30 cellular contexts compared by ENCODE assay signal in the genomic region with DNA sequence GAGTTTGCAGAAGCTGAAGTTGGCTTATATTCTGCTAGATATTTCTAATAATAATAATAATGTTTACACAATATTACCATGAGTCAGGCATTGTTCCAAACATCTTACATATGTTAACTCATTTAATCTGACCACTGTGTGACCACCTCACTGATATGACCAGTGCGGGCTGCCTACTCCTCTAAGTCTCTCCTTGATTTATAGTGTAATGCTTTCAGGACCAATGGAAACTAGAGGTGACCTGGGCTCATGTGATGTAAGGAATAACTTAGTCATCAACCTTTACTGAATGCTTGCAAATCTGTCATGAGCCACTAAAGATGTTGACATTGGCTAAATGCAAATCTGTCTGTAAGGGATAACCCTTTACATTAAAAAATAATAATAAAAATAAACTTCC. TPM values are rescaled to one million over a fixed set of nuclear protein-coding genes. Genes with fewer than 3 reads are reported as not detected.
"Had no signal": no experiment of that assay in that cellular context is flagged by ENCODE, and none has a peak within 500 bp of the region (broad histone marks: within the 10 kb centered on the region; RNA-seq: fewer than 3 reads in every experiment).

No MANE protein-coding gene starts in this region.

- FAIRE-seq: astrocyte had no signal

- H3K36me3 ChIP-seq: SJSA1 had no signal

- H3K27ac ChIP-seq: body of pancreas, KMS-11, SJSA1 had no signal

- ATAC-seq: activated CD4-positive, alpha-beta T cell treated with anti-CD3 and anti-CD28 coated beads for 36 hours; activated CD4-positive, CD25-positive, alpha-beta regulatory T cell treated with anti-CD3 and anti-CD28 coated beads, Interleukin-2, amount 50 U/mL, for 24 hours; activated CD8-positive, alpha-beta T cell treated with anti-CD3 and anti-CD28 coated beads, Interleukin-2, amount 10 ng/mL, durations not matched to agents 7 days and 5 days; body of pancreas; WTC11 had no signal

- H3K4me3 ChIP-seq: body of pancreas, SJSA1 had no signal

- H3K27me3 ChIP-seq: body of pancreas, SJSA1 had no signal

- H3K4me2 ChIP-seq: KMS-11, SK-N-SH had no signal

- H3K9ac ChIP-seq: KMS-11, SK-N-SH had no signal

- H3K9me3 ChIP-seq: body of pancreas, SJSA1, SK-N-SH had no signal

- DNase-seq: activated CD4-positive, alpha-beta T cell treated with anti-CD3 and anti-CD28 coated beads for 36 hours; activated CD4-positive, alpha-beta T cell treated with anti-CD3 and anti-CD28 coated beads, Interleukin-2, amount 10 ng/mL, durations not matched to agents 7 days and 5 days; activated CD4-positive, alpha-beta T cell treated with anti-CD3 and anti-CD28 coated beads, Interleukin-2, amount 50 U/mL, for 48 hours; activated CD8-positive, alpha-beta T cell treated with anti-CD3 and anti-CD28 coated beads, Interleukin-2, amount 10 ng/mL, durations not matched to agents 7 days and 5 days; activated gamma-delta T cell; activated naive CD4-positive, alpha-beta T cell treated with Interleukin-2 at 50 U/mL for 16 hours; activated naive CD8-positive, alpha-beta T cell treated with anti-CD3 and anti-CD28 coated beads, Interleukin-2, amount 10 ng/mL, durations not matched to agents 7 days and 5 days; activated T-cell treated with anti-CD3 and anti-CD28 coated beads, Interleukin-2, amount 50 U/mL, for 24 hours; body of pancreas; central memory CD4-positive, alpha-beta T cell; NCI-H1048; NCI-H1105 treated with DMSO at 0.1 percent for 48 hours; NCI-H1436; NCI-H1694; NCI-H2029; NCI-H345; NCI-H524 treated with DMSO at 0.1 percent for 48 hours; NK-92 treated with Interleukin-12 subunit alpha and Interleukin-12 subunit beta, amount 100 ng/mL, for 24 hours; RPMI8226; SHP77 treated with DMSO at 0.1 percent for 48 hours; SK-N-SH had no signal

- H3K9me2 ChIP-seq: SK-N-SH had no signal

- H3K4me1 ChIP-seq: body of pancreas, SJSA1 had no signal

RNA-seq across cellular contexts. Expression of a gene that starts 51.1 kb away (rescaled TPM):
- total RNA-seq: activated CD4-positive, alpha-beta T cell treated with anti-CD3 and anti-CD28 coated beads for 36 hours; activated CD4-positive, alpha-beta T cell treated with anti-CD3 and anti-CD28 coated beads, Interleukin-2, amount 10 ng/mL, durations not matched to agents 7 days and 5 days; activated CD8-positive, alpha-beta T cell treated with anti-CD3 and anti-CD28 coated beads, Interleukin-2, amount 10 ng/mL, durations not matched to agents 7 days and 5 days; activated naive CD8-positive, alpha-beta T cell treated with anti-CD3 and anti-CD28 coated beads, Interleukin-2, amount 10 ng/mL, durations not matched to agents 7 days and 5 days; activated T-helper 2 cell treated with anti-CD3 and anti-CD28 coated beads, Interferon-gamma antibody, Interleukin-2, Interleukin-4, amounts not matched to agents 10 μg/mL and 5 μg/mL and 100 μg/mL, durations not matched to agents 14 hours and 24 hours and 36 hours; astrocyte; body of pancreas; M059J; NCI-H460; SJSA1 had no signal
- polyA plus RNA-seq: adipose tissue, SK-N-SH had no signal
